8 cellular contexts compared by ENCODE assay signal in genomic region chr4:82462415-82462831, GRCh38. TPM values are rescaled to one million over a fixed set of nuclear protein-coding genes. Genes with fewer than 3 reads are reported as not detected.
DNase-seq lines count a peak whose midpoint lies in the region; ATAC-seq and TF ChIP-seq lines count a peak whose summit lies in the region.

No MANE protein-coding gene starts in this region.

- H3K4me1 ChIP-seq in right atrium auricular region = peaks cover 0 to 7% of the 10 kb centered on the region in 2 donors
- peaks cover 0 to 11% (median 3%) of the 10 kb centered on the region in 4 donors for H3K4me1 ChIP-seq in sigmoid colon

- H3K27me3 ChIP-seq in right atrium auricular region (no peaks in the 10 kb centered on the region), sigmoid colon (no peaks in the 10 kb centered on the region)

- H3K36me3 ChIP-seq in right atrium auricular region (peaks cover 16% of the 10 kb centered on the region), sigmoid colon (peaks cover 3 to 33% (median 8%) of the 10 kb centered on the region in 4 donors)

- TF ChIP-seq POLR2A in sigmoid colon (IDR thresholded peaks at IDR 0.05) = no peak

- 9 to 16% methylated on average over 7 of the region's 7 CpGs for WGBS in sigmoid colon, 2 donors

- no peaks in the 10 kb centered on the region for H3K9me3 ChIP-seq in right atrium auricular region
- no peaks in the 10 kb centered on the region for H3K9me3 ChIP-seq in sigmoid colon

- H3K4me3 ChIP-seq in right atrium auricular region (no peak overlapping the region), sigmoid colon (no peak overlapping the region)

- peak; percentile 87 for ATAC-seq in HG02642 (IDR thresholded peaks at IDR 0.05; ENCODE audit: poor library complexity, unreplicated experiment)
- no peak for ATAC-seq in GM18870 (IDR thresholded peaks at IDR 0.05; ENCODE audit: unreplicated experiment)

- intact Hi-C loops in sigmoid colon (cut with DNase I) = loop anchor here (2.0 to 10.0 kb wide), 6 partner anchors 438 to 992 kb away; partner anchors contain the start of genes COQ2, HELQ, MRPS18C and THAP9

- H3K27ac ChIP-seq in right atrium auricular region (no peak overlapping the region), sigmoid colon (peak overlapping the region in 1 of 4 donors; percentile 26)

- no peak for TF ChIP-seq EP300 in sigmoid colon (IDR thresholded peaks at IDR 0.05)

- TF ChIP-seq CTCF in GM12874 (IDR thresholded peaks at IDR 0.05; ENCODE audit: insufficient read depth, low read depth, low read length) = peak; percentile 80
- peak; percentile 85 to 95 for TF ChIP-seq CTCF in right atrium auricular region (IDR thresholded peaks at IDR 0.05)
- TF ChIP-seq CTCF in sigmoid colon (IDR thresholded peaks at IDR 0.05) = peak in 3 of 4 experiments; percentile 41 to 89 (median 43)

- peak; percentile 49 for DNase-seq in NCI-H1105 (lab: John Stamatoyannopoulos, UW)
- peak; percentile 76 for DNase-seq in T follicular helper cell (ENCODE audit: low read depth)
- peak; percentile 82 for DNase-seq in amniotic epithelial cell (ENCODE audit: low read depth)
- DNase-seq in right atrium auricular region (ENCODE audit: low spot score) = peak; percentile 97
- DNase-seq in sigmoid colon = peak; percentile 95

RNA-seq across cellular contexts. Expression of gene ENOPH1, which starts 32.0 kb away (rescaled TPM):
- total RNA-seq in right atrium auricular region (10 to 100 TPM; 15.0 to 16.6 TPM), sigmoid colon (10 to 100 TPM; 15.5 to 21.8 (median 18.9) TPM)
- polyA plus RNA-seq in sigmoid colon = 10 to 100 TPM; 22.2 to 31.9 (median 26.4) TPM

RNA-seq across cellular contexts. Expression of gene HNRNPDL, which starts 32.2 kb away (rescaled TPM):
- total RNA-seq in right atrium auricular region (10 to 100 TPM; 81.2 to 85.4 TPM), sigmoid colon (100 to 1,000 TPM; 157 to 253 (median 194) TPM)
- polyA plus RNA-seq in sigmoid colon = 100 to 1,000 TPM in 2 of 3 donors, 10 to 100 TPM in 1; 70.5 to 187 (median 129) TPM
